In the genomic region with DNA sequence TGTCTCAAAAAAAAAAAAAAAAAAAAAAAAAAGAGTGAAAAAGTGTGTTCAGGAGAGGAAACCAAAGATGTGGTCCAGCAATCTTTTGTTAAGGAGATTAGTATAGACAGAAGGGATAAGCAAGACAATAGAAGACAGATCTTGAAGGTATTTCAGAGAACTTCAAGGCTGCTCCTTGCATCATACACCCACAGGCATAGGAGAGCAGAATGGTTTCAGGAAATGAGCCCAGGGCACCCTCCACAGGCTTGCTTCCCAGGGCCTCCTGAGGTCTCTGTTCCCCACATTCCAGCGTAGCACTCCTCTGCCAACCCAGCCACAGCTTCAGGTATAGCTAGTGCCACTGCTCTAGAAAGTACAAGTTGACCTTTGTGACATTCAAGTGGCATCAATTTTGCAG, we compare ENCODE assay signal across 8 cellular contexts.
"Had no signal": no experiment of that assay in that cellular context is flagged by ENCODE, and none has a peak within 500 bp of the region (broad histone marks: within the 10 kb centered on the region; RNA-seq: fewer than 3 reads in every experiment).

No MANE protein-coding gene starts in this region.

- H2AFZ ChIP-seq: GM23248 had no signal

- ATAC-seq: HCT116, K562 had no signal

- H3K9me3 Mint-ChIP-seq: HFFc6 had no signal

- H3K4me3 Mint-ChIP-seq: HFFc6 had no signal

- H3K4me3 ChIP-seq: GM23248, HAP-1, K562 had no signal

- FAIRE-seq: HTR-8/SVneo, K562 had no signal

- H3K27ac Mint-ChIP-seq: HFFc6 had no signal

- H3K4me1 ChIP-seq: HAP-1 had no signal

- DNase-seq: GM23248, H7, HFFc6, IMR-90 had no signal

- H3K9me3 ChIP-seq: HAP-1 had no signal

- H3K27ac ChIP-seq: GM23248 had no signal

- H3K36me3 ChIP-seq: HAP-1 had no signal
